Comparison of ENCODE assay signal across 16 cellular contexts in the genomic region with DNA sequence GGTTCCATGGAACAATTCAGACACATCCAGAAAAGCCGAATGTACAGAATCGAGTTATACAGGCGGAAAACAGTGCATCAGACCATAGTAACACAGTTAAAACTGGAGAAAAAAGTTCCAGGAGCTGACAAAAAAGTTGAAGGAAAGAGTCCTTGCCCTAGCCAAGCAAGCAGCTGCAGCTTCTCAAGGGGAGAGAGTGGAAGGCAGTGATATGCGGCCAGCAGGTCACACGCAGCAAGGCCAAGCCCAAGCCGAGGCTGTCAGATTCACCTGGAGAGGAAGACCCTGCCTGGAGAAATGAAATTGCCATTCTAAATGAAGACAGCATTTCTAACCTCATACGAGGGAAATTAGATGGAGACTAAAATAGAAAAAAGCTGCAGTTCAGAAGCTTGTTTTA. TPM values are rescaled to one million over a fixed set of nuclear protein-coding genes. Genes with fewer than 3 reads are reported as not detected.
DNase-seq lines count a peak whose midpoint lies in the region; ATAC-seq and TF ChIP-seq lines count a peak whose summit lies in the region.
"Had no signal": no experiment of that assay in that cellular context is flagged by ENCODE, and none has a peak within 500 bp of the region (broad histone marks: within the 10 kb centered on the region; RNA-seq: fewer than 3 reads in every experiment).

No MANE protein-coding gene starts in this region.

- no peak for TF ChIP-seq CTCF in cardiac muscle cell (IDR thresholded peaks at IDR 0.05; ENCODE audit: low read depth, low read length)
- TF ChIP-seq CTCF in WTC11 (IDR thresholded peaks at IDR 0.05), result no peak

- peaks cover 11% of the 10 kb centered on the region for H3K4me1 ChIP-seq in cardiac muscle cell (ENCODE audit: low read depth)
- H3K4me1 ChIP-seq in iPS-15b (ENCODE audit: control insufficient read depth, insufficient read depth, low read length), result peaks cover 7% of the 10 kb centered on the region

- H3K4me3 ChIP-seq in cardiac muscle cell (no peak overlapping the region), iPS-15b (ENCODE audit: low read depth, low read length) (no peak overlapping the region)

- DNase-seq in cardiac muscle cell (ENCODE audit: low read depth in 1 of 2, low spot score in 1 of 2) (peak in 1 of 2 donors; percentile 30), left cardiac atrium (no peak), WTC11 (ENCODE audit: low spot score) (no peak), ureter (ENCODE audit: low spot score) (peak; percentile 39), ecto neural progenitor cell (ENCODE audit: low spot score) (no peak), DMS153 treated with DMSO at 0.1 percent for 48 hours (lab: John Stamatoyannopoulos, UW; ENCODE audit: unreplicated experiment) (no peak)
- DNase-seq: C1 segment of cervical spinal cord; Calu3; CD4-positive, alpha-beta memory T cell; COR-L47; DND-41; GOT3; H7 had no signal

- H3K4me3 Mint-ChIP-seq in WTC11, result no peak overlapping the region
- H3K4me3 Mint-ChIP-seq: CD4-positive, alpha-beta memory T cell had no signal

- H3K27me3 ChIP-seq in cardiac muscle cell (no peaks in the 10 kb centered on the region), iPS-15b (ENCODE audit: control insufficient read depth, insufficient read depth, low read length) (no peaks in the 10 kb centered on the region)

- H3K27ac ChIP-seq in cardiac muscle cell, result peak overlapping the region; percentile 4

- H3K27me3 Mint-ChIP-seq in WTC11 (ENCODE audit: low read depth), result no peaks in the 10 kb centered on the region
- H3K27me3 Mint-ChIP-seq: CD4-positive, alpha-beta memory T cell had no signal

- intact Hi-C loops in left cardiac atrium (cut with DNase I), result no loop called here

- H3K4me1 Mint-ChIP-seq in WTC11, result peaks cover 17% of the 10 kb centered on the region

- no peak overlapping the region for H3K27ac Mint-ChIP-seq in WTC11
- H3K27ac Mint-ChIP-seq: CD4-positive, alpha-beta memory T cell had no signal

- POLR2A ChIA-PET in WTC11 (lab: Charles Lee), result no interaction called here

- ATAC-seq in left cardiac atrium, result no peak
- peak; percentile 73 for ATAC-seq in WTC11
- ATAC-seq in HG02840 (IDR thresholded peaks at IDR 0.05; ENCODE audit: low FRiP score, unreplicated experiment), result no peak
- ATAC-seq: HCT116 had no signal

- CTCF ChIA-PET in WTC11 (lab: Charles Lee), result interaction anchor here (1.2 to 2.3 kb wide), 7 partner anchors 18 to 118 kb away, joined by 3 to 15 read pairs (median 3); no protein-coding TSS in a partner anchor

- peak overlapping the region; percentile 4 for H3K9ac ChIP-seq in iPS-15b (ENCODE audit: low read depth, low read length)

- no peaks in the 10 kb centered on the region for H3K36me3 ChIP-seq in cardiac muscle cell
- H3K36me3 ChIP-seq in iPS-15b (ENCODE audit: control insufficient read depth, insufficient read depth, low read length), result no peaks in the 10 kb centered on the region

- no peaks in the 10 kb centered on the region for H3K9me3 ChIP-seq in cardiac muscle cell (ENCODE audit: low read depth)
- no peaks in the 10 kb centered on the region for H3K9me3 ChIP-seq in iPS-15b (ENCODE audit: control insufficient read depth, insufficient read depth, low read length)

- 0 out of 2 replicates have a peak, but pooled peaks cover 3% of the 10 kb centered on the region for H3K9me3 Mint-ChIP-seq in WTC11

- H3K36me3 Mint-ChIP-seq in WTC11, result no peaks in the 10 kb centered on the region
- H3K36me3 Mint-ChIP-seq: CD4-positive, alpha-beta memory T cell had no signal

TF ChIP-seq in WTC11, 78 proteins besides CTCF, POLR2A, EP300 and RAD21:
- TF ChIP-seq, protein P1, sequence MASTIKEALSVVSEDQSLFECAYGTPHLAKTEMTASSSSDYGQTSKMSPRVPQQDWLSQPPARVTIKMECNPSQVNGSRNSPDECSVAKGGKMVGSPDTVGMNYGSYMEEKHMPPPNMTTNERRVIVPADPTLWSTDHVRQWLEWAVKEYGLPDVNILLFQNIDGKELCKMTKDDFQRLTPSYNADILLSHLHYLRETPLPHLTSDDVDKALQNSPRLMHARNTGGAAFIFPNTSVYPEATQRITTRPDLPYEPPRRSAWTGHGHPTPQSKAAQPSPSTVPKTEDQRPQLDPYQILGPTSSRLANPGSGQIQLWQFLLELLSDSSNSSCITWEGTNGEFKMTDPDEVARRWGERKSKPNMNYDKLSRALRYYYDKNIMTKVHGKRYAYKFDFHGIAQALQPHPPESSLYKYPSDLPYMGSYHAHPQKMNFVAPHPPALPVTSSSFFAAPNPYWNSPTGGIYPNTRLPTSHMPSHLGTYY (CRISPR knock-in tag; IDR thresholded peaks at IDR 0.05), result no peak
- TF ChIP-seq NR2C2 (CRISPR knock-in tag; IDR thresholded peaks at IDR 0.05) (no peak), ZNF138 (CRISPR knock-in tag; conservative IDR thresholded peaks at IDR 0.05) (no peak)

RNA-seq across cellular contexts. Expression of gene RGS12, which starts 55.8 kb away (rescaled TPM):
- total RNA-seq in cardiac muscle cell (26.8 and 40.1 TPM in 2 replicates), left cardiac atrium (10 to 100 TPM; 13.3 to 16.6 TPM), WTC11 (2021) (21.0 to 24.7 TPM (median 24.2 TPM) in 3 replicates), ureter (50.8 TPM)
- polyA plus RNA-seq in cardiac muscle cell, result 45.0 and 51.6 TPM in 2 replicates
